Comparison of ENCODE assay signal across 20 cellular contexts in genomic region chr3:111976254-111976653, GRCh38. TPM values are rescaled to one million over a fixed set of nuclear protein-coding genes. Genes with fewer than 3 reads are reported as not detected.
DNase-seq lines count a peak whose midpoint lies in the region; ATAC-seq and TF ChIP-seq lines count a peak whose summit lies in the region.
"Had no signal": no experiment of that assay in that cellular context is flagged by ENCODE, and none has a peak within 500 bp of the region (broad histone marks: within the 10 kb centered on the region; RNA-seq: fewer than 3 reads in every experiment).

No MANE protein-coding gene starts in this region.

- peak overlapping the region; percentile 7; the same call in 1 of the 2 replicates for H3K27ac ChIP-seq in VCaP
- H3K27ac ChIP-seq: Peyer's patch had no signal

- no peaks in the 10 kb centered on the region for H3K36me3 Mint-ChIP-seq in activated T-cell treated with anti-CD3 and anti-CD28 coated beads, Interleukin-2, amount 50 U/mL, for 4 hours (ENCODE audit: insufficient read depth)

- H3K4me3 Mint-ChIP-seq in activated T-cell treated with anti-CD3 and anti-CD28 coated beads, Interleukin-2, amount 50 U/mL, for 4 hours: no peak overlapping the region
- H3K4me3 Mint-ChIP-seq: T-helper 1 cell treated with Interleukin-12 subunit alpha and Interleukin-12 subunit beta and Interleukin-4 antibody, amounts not matched to agents 30 μg/mL and 1 μg/mL, for 36 hours had no signal

- H3K4me1 Mint-ChIP-seq in activated T-cell treated with anti-CD3 and anti-CD28 coated beads, Interleukin-2, amount 50 U/mL, for 4 hours (ENCODE audit: low read depth): peaks cover 22% of the 10 kb centered on the region

- no peak for ATAC-seq in activated T-cell treated with anti-CD3 and anti-CD28 coated beads, Interleukin-2, amount 50 U/mL, for 4 hours
- ATAC-seq: GM12878 had no signal

- DNase-seq in SHP77 treated with DMSO at 0.1 percent for 48 hours (lab: John Stamatoyannopoulos, UW) (peak; percentile 46), SHP77 (lab: John Stamatoyannopoulos, UW) (no peak), NCI-H2029 treated with DMSO at 0.1 percent for 48 hours (lab: John Stamatoyannopoulos, UW) (peak; percentile 19), H4 (ENCODE audit: low spot score) (no peak), iPS-NIHi11 (ENCODE audit: low spot score) (no peak), ecto neural progenitor cell (ENCODE audit: low spot score) (no peak)
- DNase-seq in activated T-cell treated with anti-CD3 and anti-CD28 coated beads, Interleukin-2, amount 50 U/mL, for 4 hours: no peak
- DNase-seq: BE2C, DND-41, KG1, NCI-H1105, NCI-H1694, NCI-H446, NCI-H748 treated with DMSO at 0.1 percent for 48 hours, Peyer's patch had no signal

- no peak for TF ChIP-seq CTCF in VCaP (conservative IDR thresholded peaks at IDR 0.05)

- no peaks in the 10 kb centered on the region for H3K27me3 Mint-ChIP-seq in activated T-cell treated with anti-CD3 and anti-CD28 coated beads, Interleukin-2, amount 50 U/mL, for 4 hours (ENCODE audit: low read depth)

- H3K9me3 Mint-ChIP-seq in activated T-cell treated with anti-CD3 and anti-CD28 coated beads, Interleukin-2, amount 50 U/mL, for 4 hours: no peaks in the 10 kb centered on the region
- H3K9me3 Mint-ChIP-seq: T-helper 1 cell treated with Interleukin-12 subunit alpha and Interleukin-12 subunit beta and Interleukin-4 antibody, amounts not matched to agents 30 μg/mL and 1 μg/mL, for 36 hours had no signal

RNA-seq across cellular contexts. Expression of gene ABHD10, which starts 2.6 kb away (rescaled TPM):
- total RNA-seq in H4 (2014; rRNA removed; shearing (Covaris generic)): 34.1 and 44.1 TPM in 2 replicates
- 10 to 100 TPM; 33.4 to 41.9 (median 41.7) TPM for total RNA-seq in activated T-cell treated with anti-CD3 and anti-CD28 coated beads, Interleukin-2, amount 50 U/mL, for 4 hours

RNA-seq across cellular contexts. Expression of gene TAGLN3, which starts 22.5 kb away (rescaled TPM):
- not detected in 2 replicates for total RNA-seq in H4 (2014; rRNA removed; shearing (Covaris generic))
- 1 to 10 TPM; 1.8 to 3.4 (median 2.2) TPM for total RNA-seq in activated T-cell treated with anti-CD3 and anti-CD28 coated beads, Interleukin-2, amount 50 U/mL, for 4 hours
- total RNA-seq: SK-MEL-5 had no signal

RNA-seq across cellular contexts. Expression of gene TMPRSS7, which starts 58.3 kb away (rescaled TPM):
- 0.12 TPM in 1 of 2 replicates, not detected in the other for total RNA-seq in H4 (2014; rRNA removed; shearing (Covaris generic))
- total RNA-seq in activated T-cell treated with anti-CD3 and anti-CD28 coated beads, Interleukin-2, amount 50 U/mL, for 4 hours: not detected
- total RNA-seq: A673, GM12878, Peyer's patch, SK-MEL-5 had no signal

Comparison
In these comparisons a context has a peak if more than half of its experiments do, and no peak if none do; other contexts are left out.
1. DNase-seq: peak in SHP77 treated with DMSO at 0.1 percent for 48 hours (single experiment) and NCI-H2029 treated with DMSO at 0.1 percent for 48 hours (single experiment); none in SHP77 (0 of 2), H4 (single experiment), activated T-cell treated with anti-CD3 and anti-CD28 coated beads, Interleukin-2, amount 50 U/mL, for 4 hours (single experiment), iPS-NIHi11 (single experiment) and ecto neural progenitor cell (single experiment).